14 cellular contexts compared by ENCODE assay signal in genomic region chr4:144574004-144574403, GRCh38.
DNase-seq lines count a peak whose midpoint lies in the region; ATAC-seq, FAIRE-seq and TF ChIP-seq lines count a peak whose summit lies in the region.
"Had no signal": no experiment of that assay in that cellular context is flagged by ENCODE, and none has a peak within 500 bp of the region (broad histone marks: within the 10 kb centered on the region; RNA-seq: fewer than 3 reads in every experiment).

No MANE protein-coding gene starts in this region.

- H3K4me3 ChIP-seq in GM12865 (ENCODE audit: low read depth, low read length) (no peak overlapping the region), MM.1S (ENCODE audit: low read length) (no peak overlapping the region), HepG2 (replicated peaks in 1 of 3; ENCODE audit: insufficient read depth in 1 of 3, low read depth in 2 of 3, low read length in 3 of 3) (no peak overlapping the region)
- H3K4me3 ChIP-seq: neural progenitor cell, right lobe of liver had no signal

- CTCF ChIA-PET in HepG2 (lab: Yijun Ruan, JAX; ENCODE audit: low intra/inter-chr PET ratio, low total read pairs): no interaction called here

- TF ChIP-seq EP300 in HepG2 (IDR thresholded peaks at IDR 0.05; ENCODE audit: low read depth in 2 of 2, low read length in 2 of 2) (no peak), HepG2 (CRISPR knock-in tag; IDR thresholded peaks at IDR 0.05; ENCODE audit: borderline replicate concordance) (no peak)

- in situ Hi-C loops in HepG2 (cut with HindIII; ENCODE audit: extremely low pct_ligation_motif_present, low pct_unique_long_range_greater_than_20kb): no loop called here

- TF ChIP-seq RAD21 in HepG2 (CRISPR knock-in tag; IDR thresholded peaks at IDR 0.05): no peak

- no peaks in the 10 kb centered on the region for H3K36me3 ChIP-seq in MM.1S (replicated peaks; ENCODE audit: insufficient read depth, low read length)
- no peaks in the 10 kb centered on the region for H3K36me3 ChIP-seq in HepG2 (replicated peaks in 1 of 2; ENCODE audit: control insufficient read depth in 1 of 2, insufficient read depth in 2 of 2, low read length in 2 of 2)
- H3K36me3 ChIP-seq: neural progenitor cell, right lobe of liver had no signal

- H3K27ac ChIP-seq in MM.1S (ENCODE audit: low read length) (no peak overlapping the region), HepG2 (ENCODE audit: extremely low read length, insufficient read depth, low read length) (no peak overlapping the region)
- H3K27ac ChIP-seq: neural progenitor cell, right lobe of liver had no signal

- TF ChIP-seq POLR2A in HepG2 (IDR thresholded peaks at IDR 0.05; ENCODE audit: insufficient read depth in 1 of 2, low read depth in 2 of 2, low read length in 2 of 2): no peak

- 0% methylated on average over 1 of the region's 1 CpG for WGBS in HepG2 (ENCODE audit: low lambda C conversion rate)

- H3K27me3 ChIP-seq in MM.1S (replicated peaks; ENCODE audit: insufficient read depth, low read length) (no peaks in the 10 kb centered on the region), HepG2 (ENCODE audit: control insufficient read depth in 1 of 2, insufficient read depth in 2 of 2, low read length in 2 of 2) (no peaks in the 10 kb centered on the region)
- H3K27me3 ChIP-seq: neural progenitor cell, right lobe of liver had no signal

- peak; percentile 88 for ATAC-seq in GM19468 (IDR thresholded peaks at IDR 0.05; ENCODE audit: extremely low read depth, unreplicated experiment)
- peak; percentile 52 for ATAC-seq in HG02973 (IDR thresholded peaks at IDR 0.05; ENCODE audit: unreplicated experiment)
- no peak for ATAC-seq in GM18873 (IDR thresholded peaks at IDR 0.05; ENCODE audit: low FRiP score, unreplicated experiment)
- no peak for ATAC-seq in HepG2

- H3K79me2 ChIP-seq in MM.1S (ENCODE audit: low read length) (no peaks in the 10 kb centered on the region), HepG2 (ENCODE audit: insufficient read depth, low read length) (no peaks in the 10 kb centered on the region)

- intact Hi-C loops in HepG2 (cut with micrococcal nuclease; ENCODE audit: unreplicated experiment): loop anchor here (10.0 kb wide), 1 partner anchor 399 kb away; no protein-coding TSS in a partner anchor

- no peak overlapping the region for H3K4me2 ChIP-seq in MM.1S (ENCODE audit: low read depth, low read length)
- H3K4me2 ChIP-seq in HepG2 (ENCODE audit: low read depth, low read length): no peak overlapping the region
- H3K4me2 ChIP-seq: neural progenitor cell had no signal

- no peaks in the 10 kb centered on the region for H3K4me1 ChIP-seq in MM.1S (ENCODE audit: low read length)
- H3K4me1 ChIP-seq in HepG2 (ENCODE audit: insufficient read depth, low read length): no peaks in the 10 kb centered on the region
- H3K4me1 ChIP-seq: neural progenitor cell, right lobe of liver had no signal

- no peak for TF ChIP-seq CTCF in GM12865 (IDR thresholded peaks at IDR 0.05; ENCODE audit: insufficient read depth, low read depth, low read length, missing control alignments)
- TF ChIP-seq CTCF in MM.1S (IDR thresholded peaks at IDR 0.05; ENCODE audit: low read length): no peak
- TF ChIP-seq CTCF in HepG2 (CRISPR knock-in tag; IDR thresholded peaks at IDR 0.05): no peak

- no TSS peak for BruUV-seq in HepG2 (replicated peaks; lab: Mats Ljungman, UMichigan)

- H4K20me1 ChIP-seq in MM.1S (ENCODE audit: insufficient read depth, low read length): no peaks in the 10 kb centered on the region
- no peaks in the 10 kb centered on the region for H4K20me1 ChIP-seq in HepG2 (ENCODE audit: insufficient read depth, low read length)

- H3K9ac ChIP-seq in MM.1S (ENCODE audit: low read length) (no peak overlapping the region), HepG2 (ENCODE audit: insufficient read depth, low read depth, low read length) (no peak overlapping the region)
- H3K9ac ChIP-seq: neural progenitor cell had no signal

- POLR2A ChIA-PET in HepG2 (lab: Yijun Ruan, JAX): no interaction called here

- DNase-seq in GM12865 (ENCODE audit: low read depth): peak; percentile 24
- peak; percentile 19 to 85 for DNase-seq in NOMO-1 (lab: John Stamatoyannopoulos, UW; ENCODE audit: unreplicated experiment in 2 of 2)
- no peak for DNase-seq in cerebellum (ENCODE audit: low spot score)
- DNase-seq in MM.1S: no peak
- DNase-seq in HepG2 (ENCODE audit: low spot score): no peak
- DNase-seq: activated CD4-positive, alpha-beta memory T cell treated with anti-CD3 and anti-CD28 coated beads for 36 hours; NCI-H1092 treated with DMSO at 0.1 percent for 48 hours; right lobe of liver; stimulated activated CD4-positive, alpha-beta T cell treated with anti-CD3 and anti-CD28 coated beads, Interleukin-4, amount 100 ng/mL, for 1 hour; T-helper 9 cell had no signal

- H2AFZ ChIP-seq in MM.1S (ENCODE audit: low read length): no peak overlapping the region
- no peak overlapping the region for H2AFZ ChIP-seq in HepG2 (ENCODE audit: low read length)
- H2AFZ ChIP-seq: neural progenitor cell had no signal

- H3K9me2 ChIP-seq in MM.1S (replicated peaks; ENCODE audit: insufficient read depth, low read length): no peaks in the 10 kb centered on the region

- no peak for FAIRE-seq in HepG2 (lab: Jason Lieb, UNC)

- H3F3A ChIP-seq in MM.1S (ENCODE audit: insufficient read depth, low read length): no peaks in the 10 kb centered on the region

- H3K9me3 ChIP-seq in MM.1S (replicated peaks; ENCODE audit: insufficient read depth, low read length) (no peaks in the 10 kb centered on the region), HepG2 (ENCODE audit: low read length) (no peaks in the 10 kb centered on the region)
- H3K9me3 ChIP-seq: right lobe of liver had no signal

TF ChIP-seq in HepG2, 621 proteins besides CTCF, POLR2A, EP300 and RAD21:
- no peak for TF ChIP-seq EZH2 (conservative IDR thresholded peaks at IDR 0.05; ENCODE audit: low read depth, low read length)
- TF ChIP-seq FOXJ3 (CRISPR knock-in tag; IDR thresholded peaks at IDR 0.05; ENCODE audit: borderline replicate concordance): no peak
- TF ChIP-seq POLR2AphosphoS5 (IDR thresholded peaks at IDR 0.05; ENCODE audit: low read depth, low read length): no peak
TF ChIP-seq in HepG2: peak in this region for 0.

Comparison
In these comparisons a context has a peak if more than half of its experiments do, and no peak if none do; other contexts are left out.
1. DNase-seq: peak in GM12865 (single experiment) and NOMO-1 (2 of 2); none in cerebellum (single experiment), MM.1S (single experiment) and HepG2 (single experiment).
2. ATAC-seq: peak in GM19468 (single experiment) and HG02973 (single experiment); none in GM18873 (single experiment) and HepG2 (single experiment).